In the genomic region with DNA sequence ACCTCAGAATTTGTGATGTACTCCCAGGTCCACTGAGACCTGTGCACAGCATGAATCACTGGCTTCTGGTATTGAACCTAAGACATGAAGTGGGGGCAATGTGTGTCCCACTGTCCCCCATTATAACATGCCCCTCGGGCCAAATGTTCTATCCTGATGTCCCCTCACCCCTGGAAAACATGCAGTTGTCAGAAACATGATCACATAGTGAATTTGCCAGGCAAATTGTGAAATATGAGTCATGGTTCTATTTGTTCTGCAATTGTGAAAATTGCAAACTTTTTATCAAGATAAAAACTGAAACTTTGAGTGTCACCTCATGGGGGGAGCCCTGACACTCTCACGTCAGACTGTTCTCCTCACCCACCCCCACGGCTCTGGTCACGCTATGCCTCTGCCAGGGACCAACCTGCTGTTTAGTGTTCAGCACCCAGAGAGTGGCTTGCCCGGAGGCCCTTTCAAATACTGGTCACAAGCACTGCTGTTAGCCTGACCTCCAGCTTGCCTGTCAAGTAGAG, we compare ENCODE assay signal across 9 cellular contexts.
A peak's percentile ranks its signal among the peaks of the same experiment; 100 is the strongest.
DNase-seq lines count a peak whose midpoint lies in the region; ATAC-seq and TF ChIP-seq lines count a peak whose summit lies in the region.
"Had no signal": no experiment of that assay in that cellular context is flagged by ENCODE, and none has a peak within 500 bp of the region (broad histone marks: within the 10 kb centered on the region; RNA-seq: fewer than 3 reads in every experiment).

No MANE protein-coding gene starts in this region.

- peak overlapping the region; percentile 42; the same call in 1 of the 2 replicates for H2AFZ ChIP-seq in SK-N-SH (ENCODE audit: low read depth)
- H2AFZ ChIP-seq: parathyroid adenoma had no signal

- TF ChIP-seq POLR2A in heart left ventricle (IDR thresholded peaks at IDR 0.05), result no peak

- H3K4me1 ChIP-seq in SK-N-SH (ENCODE audit: control insufficient read depth in 1 of 2, insufficient read depth in 2 of 2, low read depth in 1 of 2, low read length in 1 of 2), result peaks cover 0 to 9% of the 10 kb centered on the region in 2 experiments; a peak in 1 of 4 replicates
- peaks cover 0 to 22% (median 1%) of the 10 kb centered on the region in 12 donors for H3K4me1 ChIP-seq in heart left ventricle
- H3K4me1 ChIP-seq: parathyroid adenoma had no signal

- H3K4me2 ChIP-seq in SK-N-SH, result no peak overlapping the region

- no peaks in the 10 kb centered on the region for H3K36me3 ChIP-seq in SK-N-SH (replicated peaks in 1 of 2; ENCODE audit: control insufficient read depth in 1 of 2, insufficient read depth in 2 of 2, low read length in 1 of 2)
- no peaks in the 10 kb centered on the region for H3K36me3 ChIP-seq in heart left ventricle

- POLR2A ChIA-PET in SK-N-SH (lab: Yijun Ruan, JAX), result no interaction called here

- 23% methylated on average over 5 of the region's 5 CpGs for WGBS in SK-N-SH (ENCODE audit: low lambda C conversion rate)
- 76 to 82% (median 78%) methylated on average over 5 of the region's 5 CpGs for WGBS in heart left ventricle, 4 donors

- no peak for ATAC-seq in SK-N-SH treated with all-trans-retinoic acid at 6 μM for 48 hours
- ATAC-seq in HG03103 (IDR thresholded peaks at IDR 0.05; ENCODE audit: low read depth, unreplicated experiment), result peak; percentile 59
- ATAC-seq in activated CD4-positive, CD25-positive, alpha-beta regulatory T cell treated with anti-CD3 and anti-CD28 coated beads, Interleukin-2, amount 50 U/mL, for 24 hours, result peak; percentile 80 to 84
- ATAC-seq in heart left ventricle, result no peak

- no peaks in the 10 kb centered on the region for H4K20me1 ChIP-seq in SK-N-SH (ENCODE audit: insufficient read depth)

- H3K27me3 ChIP-seq in SK-N-SH (ENCODE audit: insufficient read depth), result no peaks in the 10 kb centered on the region
- H3K27me3 ChIP-seq in heart left ventricle, result no peaks in the 10 kb centered on the region

- intact Hi-C loops in heart left ventricle (cut with DNase I), result loop anchor here in 8 of 10 donors (5.0 to 10.0 kb wide), 6 partner anchors 286 to 1236 kb away; no protein-coding TSS in a partner anchor

- H3K9me3 ChIP-seq in SK-N-SH (no peaks in the 10 kb centered on the region), heart left ventricle (no peaks in the 10 kb centered on the region)

- no peak for TF ChIP-seq EP300 in SK-N-SH (IDR thresholded peaks at IDR 0.05; ENCODE audit: borderline replicate concordance in 1 of 2, low read depth in 1 of 2, low read length in 1 of 2)

- H3K9ac ChIP-seq in SK-N-SH, result no peak overlapping the region
- H3K9ac ChIP-seq: parathyroid adenoma had no signal

- no peak for TF ChIP-seq RAD21 in SK-N-SH (IDR thresholded peaks at IDR 0.05; ENCODE audit: low read length)

- H3K27ac ChIP-seq in SK-N-SH (ENCODE audit: low read depth in 2 of 2, low read length in 1 of 2) (no peak overlapping the region), heart left ventricle (no peak overlapping the region)
- H3K27ac ChIP-seq: parathyroid adenoma had no signal

- H3F3A ChIP-seq in SK-N-SH (replicated peaks; ENCODE audit: insufficient read depth), result no peaks in the 10 kb centered on the region

- H3K9me2 ChIP-seq in SK-N-SH, result no peaks in the 10 kb centered on the region

- CTCF ChIA-PET in SK-N-SH (lab: Yijun Ruan, JAX), result interaction anchor here (1.6 to 3.0 kb wide), 3 partner anchors 1055 to 1235 kb away, joined by 4 to 13 read pairs (median 6); no protein-coding TSS in a partner anchor

- H3K4me3 ChIP-seq in SK-N-SH (ENCODE audit: low read depth in 2 of 2, low read length in 1 of 2), result no peak overlapping the region
- H3K4me3 ChIP-seq in heart left ventricle, result no peak overlapping the region

- TF ChIP-seq CTCF in SK-N-SH (IDR thresholded peaks at IDR 0.05) (no peak), heart left ventricle (IDR thresholded peaks at IDR 0.05) (no peak)

- DNase-seq in SK-N-SH (no peak), glomerular visceral epithelial cell (ENCODE audit: extremely low spot score) (peak; percentile 54), NCI-H2171 (lab: John Stamatoyannopoulos, UW) (no peak), COLO668 (lab: John Stamatoyannopoulos, UW; ENCODE audit: unreplicated experiment) (no peak), heart left ventricle (no peak)

- no peaks in the 10 kb centered on the region for H3K79me2 ChIP-seq in SK-N-SH (ENCODE audit: insufficient read depth)
- H3K79me2 ChIP-seq: parathyroid adenoma had no signal

TF ChIP-seq in SK-N-SH, 30 proteins besides CTCF, POLR2A, EP300 and RAD21:
- TF ChIP-seq EZH2phosphoT487 (IDR thresholded peaks at IDR 0.05; ENCODE audit: borderline replicate concordance, low read depth) (no peak), FOSL2 (IDR thresholded peaks at IDR 0.05; ENCODE audit: borderline replicate concordance, low read depth) (no peak), TCF12 (IDR thresholded peaks at IDR 0.05) (no peak)
- TF ChIP-seq, protein P1, sequence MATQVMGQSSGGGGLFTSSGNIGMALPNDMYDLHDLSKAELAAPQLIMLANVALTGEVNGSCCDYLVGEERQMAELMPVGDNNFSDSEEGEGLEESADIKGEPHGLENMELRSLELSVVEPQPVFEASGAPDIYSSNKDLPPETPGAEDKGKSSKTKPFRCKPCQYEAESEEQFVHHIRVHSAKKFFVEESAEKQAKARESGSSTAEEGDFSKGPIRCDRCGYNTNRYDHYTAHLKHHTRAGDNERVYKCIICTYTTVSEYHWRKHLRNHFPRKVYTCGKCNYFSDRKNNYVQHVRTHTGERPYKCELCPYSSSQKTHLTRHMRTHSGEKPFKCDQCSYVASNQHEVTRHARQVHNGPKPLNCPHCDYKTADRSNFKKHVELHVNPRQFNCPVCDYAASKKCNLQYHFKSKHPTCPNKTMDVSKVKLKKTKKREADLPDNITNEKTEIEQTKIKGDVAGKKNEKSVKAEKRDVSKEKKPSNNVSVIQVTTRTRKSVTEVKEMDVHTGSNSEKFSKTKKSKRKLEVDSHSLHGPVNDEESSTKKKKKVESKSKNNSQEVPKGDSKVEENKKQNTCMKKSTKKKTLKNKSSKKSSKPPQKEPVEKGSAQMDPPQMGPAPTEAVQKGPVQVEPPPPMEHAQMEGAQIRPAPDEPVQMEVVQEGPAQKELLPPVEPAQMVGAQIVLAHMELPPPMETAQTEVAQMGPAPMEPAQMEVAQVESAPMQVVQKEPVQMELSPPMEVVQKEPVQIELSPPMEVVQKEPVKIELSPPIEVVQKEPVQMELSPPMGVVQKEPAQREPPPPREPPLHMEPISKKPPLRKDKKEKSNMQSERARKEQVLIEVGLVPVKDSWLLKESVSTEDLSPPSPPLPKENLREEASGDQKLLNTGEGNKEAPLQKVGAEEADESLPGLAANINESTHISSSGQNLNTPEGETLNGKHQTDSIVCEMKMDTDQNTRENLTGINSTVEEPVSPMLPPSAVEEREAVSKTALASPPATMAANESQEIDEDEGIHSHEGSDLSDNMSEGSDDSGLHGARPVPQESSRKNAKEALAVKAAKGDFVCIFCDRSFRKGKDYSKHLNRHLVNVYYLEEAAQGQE (IDR thresholded peaks at IDR 0.05; ENCODE audit: low read depth, low read length), result no peak
- TF ChIP-seq, protein P2, sequence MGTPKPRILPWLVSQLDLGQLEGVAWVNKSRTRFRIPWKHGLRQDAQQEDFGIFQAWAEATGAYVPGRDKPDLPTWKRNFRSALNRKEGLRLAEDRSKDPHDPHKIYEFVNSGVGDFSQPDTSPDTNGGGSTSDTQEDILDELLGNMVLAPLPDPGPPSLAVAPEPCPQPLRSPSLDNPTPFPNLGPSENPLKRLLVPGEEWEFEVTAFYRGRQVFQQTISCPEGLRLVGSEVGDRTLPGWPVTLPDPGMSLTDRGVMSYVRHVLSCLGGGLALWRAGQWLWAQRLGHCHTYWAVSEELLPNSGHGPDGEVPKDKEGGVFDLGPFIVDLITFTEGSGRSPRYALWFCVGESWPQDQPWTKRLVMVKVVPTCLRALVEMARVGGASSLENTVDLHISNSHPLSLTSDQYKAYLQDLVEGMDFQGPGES (IDR thresholded peaks at IDR 0.05; ENCODE audit: low read depth, low read length), result no peak

TF ChIP-seq in SK-N-SH treated with all-trans-retinoic acid at 6 μM for 48 hours, 23 proteins besides CTCF, POLR2A, EP300 and RAD21:
- TF ChIP-seq, protein P3, sequence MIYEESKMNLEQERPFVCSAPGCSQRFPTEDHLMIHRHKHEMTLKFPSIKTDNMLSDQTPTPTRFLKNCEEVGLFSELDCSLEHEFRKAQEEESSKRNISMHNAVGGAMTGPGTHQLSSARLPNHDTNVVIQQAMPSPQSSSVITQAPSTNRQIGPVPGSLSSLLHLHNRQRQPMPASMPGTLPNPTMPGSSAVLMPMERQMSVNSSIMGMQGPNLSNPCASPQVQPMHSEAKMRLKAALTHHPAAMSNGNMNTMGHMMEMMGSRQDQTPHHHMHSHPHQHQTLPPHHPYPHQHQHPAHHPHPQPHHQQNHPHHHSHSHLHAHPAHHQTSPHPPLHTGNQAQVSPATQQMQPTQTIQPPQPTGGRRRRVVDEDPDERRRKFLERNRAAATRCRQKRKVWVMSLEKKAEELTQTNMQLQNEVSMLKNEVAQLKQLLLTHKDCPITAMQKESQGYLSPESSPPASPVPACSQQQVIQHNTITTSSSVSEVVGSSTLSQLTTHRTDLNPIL (CRISPR knock-in tag; IDR thresholded peaks at IDR 0.05; ENCODE audit: low read depth), result no peak
- TF ChIP-seq TOX (CRISPR knock-in tag; IDR thresholded peaks at IDR 0.05; ENCODE audit: borderline replicate concordance), result no peak
- TF ChIP-seq ZFP3 (CRISPR knock-in tag; IDR thresholded peaks at IDR 0.05), result no peak
- no peak for TF ChIP-seq PPARA (CRISPR knock-in tag; IDR thresholded peaks at IDR 0.05; ENCODE audit: borderline replicate concordance)
- TF ChIP-seq BACH2 (CRISPR knock-in tag; IDR thresholded peaks at IDR 0.05; ENCODE audit: borderline replicate concordance), result no peak
- TF ChIP-seq ZNF8 (CRISPR knock-in tag; IDR thresholded peaks at IDR 0.05), result no peak

Comparison
In these comparisons a context has a peak if more than half of its experiments do, and no peak if none do; other contexts are left out.
1. ATAC-seq: peak in HG03103 (single experiment) and activated CD4-positive, CD25-positive, alpha-beta regulatory T cell treated with anti-CD3 and anti-CD28 coated beads, Interleukin-2, amount 50 U/mL, for 24 hours (2 of 2); none in SK-N-SH treated with all-trans-retinoic acid at 6 μM for 48 hours (single experiment) and heart left ventricle (0 of 4).